Comparison of ENCODE assay signal across 14 cellular contexts in genomic region chr2:19256239-19256638, GRCh38.
DNase-seq lines count a peak whose midpoint lies in the region; ATAC-seq and TF ChIP-seq lines count a peak whose summit lies in the region.
"Had no signal": no experiment of that assay in that cellular context is flagged by ENCODE, and none has a peak within 500 bp of the region (broad histone marks: within the 10 kb centered on the region; RNA-seq: fewer than 3 reads in every experiment).

No MANE protein-coding gene starts in this region.

- in situ Hi-C loops in GM13977 (cut with MboI; ENCODE audit: low pct_unique_long_range_greater_than_20kb, low sequenced_read_pairs, unreplicated experiment) = no loop called here

- TF ChIP-seq CTCF in AG09319 (IDR thresholded peaks at IDR 0.05; ENCODE audit: low read depth, low read length) (no peak), body of pancreas (IDR thresholded peaks at IDR 0.05) (no peak), MM.1S (IDR thresholded peaks at IDR 0.05; ENCODE audit: low read length) (no peak), dorsolateral prefrontal cortex (IDR thresholded peaks at IDR 0.05 in 54 of 56, conservative IDR thresholded peaks at IDR 0.05 in 2 of 56; ENCODE audit: low read depth in 1 of 56, partially characterized antibody in 56 of 56) (no peak), GM13977 (IDR thresholded peaks at IDR 0.05; ENCODE audit: extremely low read depth, insufficient read depth, missing control alignments) (no peak)

- H3K36me3 ChIP-seq in body of pancreas (replicated peaks in 1 of 2; ENCODE audit: insufficient read depth in 1 of 2, low read depth in 2 of 2) = no peaks in the 10 kb centered on the region
- no peaks in the 10 kb centered on the region for H3K36me3 ChIP-seq in MM.1S (replicated peaks; ENCODE audit: insufficient read depth, low read length)

- H3K9me3 ChIP-seq in body of pancreas (no peaks in the 10 kb centered on the region), MM.1S (replicated peaks; ENCODE audit: insufficient read depth, low read length) (no peaks in the 10 kb centered on the region)

- no peak overlapping the region for H3K9ac ChIP-seq in MM.1S (ENCODE audit: low read length)

- DNase-seq in AG09319 (ENCODE audit: extremely low read depth, low read depth) = peak; percentile 96
- peak; percentile 82 for DNase-seq in HS-5 (ENCODE audit: low read depth)
- no peak for DNase-seq in body of pancreas
- no peak for DNase-seq in left colon
- DNase-seq in MM.1S = no peak
- DNase-seq in dorsolateral prefrontal cortex = no peak
- DNase-seq in GM13977 (ENCODE audit: low spot score) = no peak
- DNase-seq: CD4-positive, CD25-positive, alpha-beta regulatory T cell; hippocampal formation; NCI-H1930; RPMI8226 had no signal

- WGBS in body of pancreas, 2 donors = 49 to 53% methylated on average over 2 of the region's 2 CpGs

- H3K4me1 ChIP-seq in body of pancreas = peaks cover 10% of the 10 kb centered on the region
- no peaks in the 10 kb centered on the region for H3K4me1 ChIP-seq in MM.1S (ENCODE audit: low read length)

- H3K27me3 ChIP-seq in body of pancreas (no peaks in the 10 kb centered on the region), MM.1S (replicated peaks; ENCODE audit: insufficient read depth, low read length) (no peaks in the 10 kb centered on the region), dorsolateral prefrontal cortex (no peaks in the 10 kb centered on the region)

- intact Hi-C loops in body of pancreas (cut with DNase I) = no loop called here
- intact Hi-C loops in left colon (cut with DNase I, micrococcal nuclease) = no loop called here
- intact Hi-C loops in dorsolateral prefrontal cortex (cut with DNase I) = no loop called here

- no peak overlapping the region for H3K27ac ChIP-seq in body of pancreas
- H3K27ac ChIP-seq in MM.1S (ENCODE audit: low read length) = no peak overlapping the region
- no peak overlapping the region for H3K27ac ChIP-seq in dorsolateral prefrontal cortex
- H3K27ac ChIP-seq: VCaP had no signal

- ATAC-seq in body of pancreas (peak; percentile 27), left colon (peak; percentile 58), GM19463 (IDR thresholded peaks at IDR 0.05; ENCODE audit: unreplicated experiment) (no peak)
- ATAC-seq: stimulated activated memory B cell treated with anti-CD40 and anti-IgM and Interleukin-4, amounts not matched to agents 10 μg/mL and 1 μg/mL and 100 μg/mL, for 72 hours had no signal

- H3K4me2 ChIP-seq in MM.1S (ENCODE audit: low read depth, low read length) = no peak overlapping the region

- no peak overlapping the region for H3K4me3 ChIP-seq in body of pancreas
- H3K4me3 ChIP-seq in MM.1S (ENCODE audit: low read length) = no peak overlapping the region
- no peak overlapping the region for H3K4me3 ChIP-seq in dorsolateral prefrontal cortex

- H3K79me2 ChIP-seq in MM.1S (ENCODE audit: low read length) = no peaks in the 10 kb centered on the region

- TF ChIP-seq POLR2A in body of pancreas (IDR thresholded peaks at IDR 0.05) = no peak

- no peak overlapping the region for H2AFZ ChIP-seq in MM.1S (ENCODE audit: low read length)

- no peaks in the 10 kb centered on the region for H3K9me2 ChIP-seq in MM.1S (replicated peaks; ENCODE audit: insufficient read depth, low read length)

- H3F3A ChIP-seq in MM.1S (ENCODE audit: insufficient read depth, low read length) = no peaks in the 10 kb centered on the region

- no peaks in the 10 kb centered on the region for H4K20me1 ChIP-seq in MM.1S (ENCODE audit: insufficient read depth, low read length)

Comparison
In these comparisons a context has a peak if more than half of its experiments do, and no peak if none do; other contexts are left out.
1. DNase-seq: peak in AG09319 (single experiment) and HS-5 (single experiment); none in body of pancreas (0 of 4), left colon (0 of 2), MM.1S (single experiment), dorsolateral prefrontal cortex (0 of 10) and GM13977 (single experiment).